Comparison of ENCODE assay signal across 24 cellular contexts in genomic region chr11:18270102-18270501, GRCh38. TPM values are rescaled to one million over a fixed set of nuclear protein-coding genes. Genes with fewer than 3 reads are reported as not detected.
DNase-seq lines count a peak whose midpoint lies in the region; ATAC-seq and TF ChIP-seq lines count a peak whose summit lies in the region.
"Had no signal": no experiment of that assay in that cellular context is flagged by ENCODE, and none has a peak within 500 bp of the region (broad histone marks: within the 10 kb centered on the region; RNA-seq: fewer than 3 reads in every experiment).

No MANE protein-coding gene starts in this region.

- TF ChIP-seq EP300 in gastroesophageal sphincter (IDR thresholded peaks at IDR 0.05), result no peak

- DNase-seq in OCI-LY7 (ENCODE audit: low spot score) (peak; percentile 26), endodermal cell (peak; percentile 61), neural progenitor cell (ENCODE audit: low spot score) (peak; percentile 9), NOMO-1 treated with dmso at 0.1 percent for 144 hours (lab: John Stamatoyannopoulos, UW; ENCODE audit: unreplicated experiment) (no peak)
- no peak for DNase-seq in effector memory CD8-positive, alpha-beta T cell
- DNase-seq: activated gamma-delta T cell treated with Interleukin-2 at 50 U/mL for 16 hours; CD4-positive, CD25-positive, alpha-beta regulatory T cell; dermis blood vessel endothelial cell; DMS 273 treated with DMSO at 0.1 percent for 48 hours; foreskin melanocyte; naive thymus-derived CD8-positive, alpha-beta T cell; NCI-H146; NCI-H2171 treated with DMSO at 0.1 percent for 48 hours; NCI-H526 treated with DMSO at 0.1 percent for 48 hours; ovary; PC-9; stimulated activated CD8-positive, alpha-beta memory T cell treated with anti-CD3 and anti-CD28 coated beads, Interleukin-4, amount 100 ng/mL, for 48 hours; T-helper 2 cell; upper lobe of left lung had no signal

- peaks cover 9% of the 10 kb centered on the region for H3K4me1 ChIP-seq in OCI-LY7 (ENCODE audit: insufficient read depth, low read length, poor library complexity, severe bottlenecking)
- peaks cover 11% of the 10 kb centered on the region for H3K4me1 ChIP-seq in endodermal cell (ENCODE audit: control insufficient read depth, insufficient read depth, low read length)
- H3K4me1 ChIP-seq in neural progenitor cell, result no peaks in the 10 kb centered on the region
- no peaks in the 10 kb centered on the region for H3K4me1 ChIP-seq in gastroesophageal sphincter
- H3K4me1 ChIP-seq: right atrium auricular region had no signal

- H3K4me3 ChIP-seq in OCI-LY7 (ENCODE audit: low read depth, low read length, poor library complexity, severe bottlenecking) (no peak overlapping the region), endodermal cell (ENCODE audit: low read length) (no peak overlapping the region), neural progenitor cell (no peak overlapping the region), gastroesophageal sphincter (no peak overlapping the region)
- H3K4me3 ChIP-seq: ovary, PC-9, right atrium auricular region, SJSA1, upper lobe of left lung had no signal

- TF ChIP-seq CTCF in OCI-LY7 (conservative IDR thresholded peaks at IDR 0.05; ENCODE audit: low read length), result peak; percentile 39
- peak; percentile 52 for TF ChIP-seq CTCF in endodermal cell (conservative IDR thresholded peaks at IDR 0.05)
- peak; percentile 6 for TF ChIP-seq CTCF in neural progenitor cell (IDR thresholded peaks at IDR 0.05)
- TF ChIP-seq CTCF in gastroesophageal sphincter (IDR thresholded peaks at IDR 0.05), result no peak

- intact Hi-C loops in OCI-LY7 (cut with micrococcal nuclease; ENCODE audit: unreplicated experiment), result no loop called here

- H3F3A ChIP-seq in neural progenitor cell (ENCODE audit: low read depth), result no peaks in the 10 kb centered on the region

- H3K4me3 Mint-ChIP-seq in endodermal cell, result no peak overlapping the region
- H3K4me3 Mint-ChIP-seq in neural progenitor cell, result no peak overlapping the region
- H3K4me3 Mint-ChIP-seq in effector memory CD8-positive, alpha-beta T cell, result no peak overlapping the region
- H3K4me3 Mint-ChIP-seq: naive thymus-derived CD8-positive, alpha-beta T cell had no signal

- CTCF ChIA-PET in OCI-LY7 (lab: Charles Lee; ENCODE audit: unreplicated experiment), result no interaction called here

- H3K27ac ChIP-seq in OCI-LY7 (ENCODE audit: low read depth, low read length, poor library complexity, severe bottlenecking), result no peak overlapping the region
- no peak overlapping the region for H3K27ac ChIP-seq in endodermal cell (ENCODE audit: low read depth, low read length)
- H3K27ac ChIP-seq in neural progenitor cell, result no peak overlapping the region
- H3K27ac ChIP-seq in gastroesophageal sphincter, result no peak overlapping the region
- H3K27ac ChIP-seq: ovary, PC-9, right atrium auricular region, SJSA1, upper lobe of left lung, VCaP had no signal

- H3K4me1 Mint-ChIP-seq in endodermal cell, result peaks cover 30% of the 10 kb centered on the region
- no peaks in the 10 kb centered on the region for H3K4me1 Mint-ChIP-seq in neural progenitor cell
- H3K4me1 Mint-ChIP-seq in effector memory CD8-positive, alpha-beta T cell (ENCODE audit: low read depth in 2 of 2), result peaks cover 6 to 8% of the 10 kb centered on the region in 2 donors

- H3K9ac ChIP-seq in endodermal cell (ENCODE audit: extremely low read depth, low read length, poor library complexity, severe bottlenecking) (no peak overlapping the region), neural progenitor cell (no peak overlapping the region)

- H3K36me3 ChIP-seq in OCI-LY7 (ENCODE audit: insufficient read depth, low read length) (no peaks in the 10 kb centered on the region), endodermal cell (ENCODE audit: control insufficient read depth, insufficient read depth, low read length) (no peaks in the 10 kb centered on the region), neural progenitor cell (no peaks in the 10 kb centered on the region), gastroesophageal sphincter (peaks cover 0 to 4% of the 10 kb centered on the region in 2 donors)
- H3K36me3 ChIP-seq: ovary, right atrium auricular region, SJSA1, upper lobe of left lung had no signal

- POLR2A ChIA-PET in OCI-LY7 (lab: Charles Lee), result no interaction called here

- WGBS in endodermal cell (ENCODE audit: insufficient coverage in 1 of 2, insufficient read length in 1 of 2), 2 experiments, result 82 to 100% methylated on average over 1 to 4 of the region's 4 CpGs
- WGBS in gastroesophageal sphincter (ENCODE audit: low coverage in 1 of 2), 2 donors, result 61 to 89% methylated on average over 1 to 3 of the region's 4 CpGs

- no peaks in the 10 kb centered on the region for H3K9me3 ChIP-seq in OCI-LY7 (ENCODE audit: low read length)
- H3K9me3 ChIP-seq in endodermal cell (ENCODE audit: control insufficient read depth, low read length), result no peaks in the 10 kb centered on the region
- H3K9me3 ChIP-seq in neural progenitor cell (ENCODE audit: low read depth), result no peaks in the 10 kb centered on the region
- no peaks in the 10 kb centered on the region for H3K9me3 ChIP-seq in gastroesophageal sphincter
- H3K9me3 ChIP-seq: ovary, right atrium auricular region, SJSA1, upper lobe of left lung had no signal

- no peak overlapping the region for H3K4me2 ChIP-seq in OCI-LY7 (ENCODE audit: low read length)
- no peak overlapping the region for H3K4me2 ChIP-seq in neural progenitor cell
- H3K4me2 ChIP-seq: PC-9 had no signal

- H3K27ac Mint-ChIP-seq in endodermal cell (no peak overlapping the region), neural progenitor cell (no peak overlapping the region)
- no peak overlapping the region for H3K27ac Mint-ChIP-seq in effector memory CD8-positive, alpha-beta T cell

- H4K20me1 ChIP-seq in OCI-LY7 (ENCODE audit: insufficient read depth, low read length) (no peaks in the 10 kb centered on the region), neural progenitor cell (ENCODE audit: low read depth) (no peaks in the 10 kb centered on the region)

- BruUV-seq in OCI-LY7 (replicated peaks; lab: Mats Ljungman, UMichigan), result no TSS peak

- H3K9me2 ChIP-seq in OCI-LY7 (ENCODE audit: insufficient read depth, low read length), result no peaks in the 10 kb centered on the region

- TF ChIP-seq POLR2A in gastroesophageal sphincter (IDR thresholded peaks at IDR 0.05), result no peak

- H3K79me2 ChIP-seq in OCI-LY7 (ENCODE audit: insufficient read depth, low read depth, low read length) (no peaks in the 10 kb centered on the region), neural progenitor cell (ENCODE audit: low read depth) (no peaks in the 10 kb centered on the region)

- no peaks in the 10 kb centered on the region for H3K27me3 ChIP-seq in endodermal cell (ENCODE audit: control insufficient read depth, insufficient read depth, low read length, poor library complexity, severe bottlenecking)
- H3K27me3 ChIP-seq in neural progenitor cell, result no peaks in the 10 kb centered on the region
- H3K27me3 ChIP-seq in gastroesophageal sphincter, result no peaks in the 10 kb centered on the region
- H3K27me3 ChIP-seq: ovary, right atrium auricular region, SJSA1, upper lobe of left lung had no signal

- H3K36me3 Mint-ChIP-seq in endodermal cell (ENCODE audit: low read depth) (peaks cover 5% of the 10 kb centered on the region), neural progenitor cell (peaks cover 1% of the 10 kb centered on the region)
- no peaks in the 10 kb centered on the region for H3K36me3 Mint-ChIP-seq in effector memory CD8-positive, alpha-beta T cell (ENCODE audit: insufficient read depth)

- no peak overlapping the region for H2AFZ ChIP-seq in OCI-LY7 (ENCODE audit: low read length)
- H2AFZ ChIP-seq in neural progenitor cell (replicated peaks), result no peak overlapping the region
- H2AFZ ChIP-seq: PC-9 had no signal

- peaks cover 12% of the 10 kb centered on the region for H3K27me3 Mint-ChIP-seq in endodermal cell (ENCODE audit: insufficient read depth)
- H3K27me3 Mint-ChIP-seq in neural progenitor cell (ENCODE audit: insufficient read depth, low read depth), result peaks cover 6% of the 10 kb centered on the region
- no peaks in the 10 kb centered on the region for H3K27me3 Mint-ChIP-seq in effector memory CD8-positive, alpha-beta T cell
- H3K27me3 Mint-ChIP-seq: naive thymus-derived CD8-positive, alpha-beta T cell had no signal

- H3K9me3 Mint-ChIP-seq in endodermal cell (peaks cover 1% of the 10 kb centered on the region), neural progenitor cell (no peaks in the 10 kb centered on the region)
- no peaks in the 10 kb centered on the region for H3K9me3 Mint-ChIP-seq in effector memory CD8-positive, alpha-beta T cell
- H3K9me3 Mint-ChIP-seq: CD4-positive, CD25-positive, alpha-beta regulatory T cell; naive thymus-derived CD8-positive, alpha-beta T cell had no signal

- no peak for ATAC-seq in effector memory CD8-positive, alpha-beta T cell (replicated peaks)
- no peak for ATAC-seq in gastroesophageal sphincter
- ATAC-seq: naive thymus-derived CD8-positive, alpha-beta T cell had no signal

RNA-seq across cellular contexts. Expression of gene SAA1, which starts 4.0 kb away (rescaled TPM):
- total RNA-seq in OCI-LY7 (2014; rRNA removed; shearing (Covaris generic)), result not detected in 2 replicates
- total RNA-seq in OCI-LY7 (2022) (not detected in 2 replicates), endodermal cell (not detected), neural progenitor cell (ENCODE audit: low replicate concordance) (not detected in 2 replicates), gastroesophageal sphincter (10 to 100 TPM in 2 of 4 donors, 1 to 10 TPM in 1, not detected in 1; 3.6 to 71.7 (median 32.3) TPM)
- not detected for polyA plus RNA-seq in endodermal cell (2013, experiment 1 of 2)
- not detected for polyA plus RNA-seq in endodermal cell (2013, experiment 2 of 2)
- total RNA-seq: CD4-positive, CD25-positive, alpha-beta regulatory T cell; naive thymus-derived CD8-positive, alpha-beta T cell; PC-9; SJSA1 had no signal
- polyA plus RNA-seq: CD4-positive, CD25-positive, alpha-beta regulatory T cell; naive thymus-derived CD8-positive, alpha-beta T cell had no signal

RNA-seq across cellular contexts. Expression of gene SAA2, which starts 21.6 kb away (rescaled TPM):
- total RNA-seq in OCI-LY7 (2014; rRNA removed; shearing (Covaris generic)), result not detected in 2 replicates
- total RNA-seq in OCI-LY7 (2022), result not detected in 2 replicates
- 1 to 10 TPM in 1 of 2 donors, under 1 TPM in 1; 0.29 to 1.4 TPM for total RNA-seq in endodermal cell
- not detected for polyA plus RNA-seq in endodermal cell (2013, experiment 1 of 2)
- polyA plus RNA-seq in endodermal cell (2013, experiment 2 of 2), result not detected
- not detected in 2 replicates for total RNA-seq in neural progenitor cell (ENCODE audit: low replicate concordance)
- total RNA-seq in gastroesophageal sphincter, result 10 to 100 TPM in 2 of 4 donors, not detected in 2; 18.6 to 36.5 TPM
- total RNA-seq: naive thymus-derived CD8-positive, alpha-beta T cell; PC-9; SJSA1 had no signal
- polyA plus RNA-seq: naive thymus-derived CD8-positive, alpha-beta T cell had no signal

RNA-seq across cellular contexts. Expression of gene SAA4, which starts 33.5 kb away (rescaled TPM):
- not detected in 2 replicates for total RNA-seq in OCI-LY7 (2014; rRNA removed; shearing (Covaris generic))
- not detected in 2 replicates for total RNA-seq in OCI-LY7 (2022)
- total RNA-seq in endodermal cell, result not detected
- not detected for polyA plus RNA-seq in endodermal cell (2013, experiment 1 of 2)
- not detected for polyA plus RNA-seq in endodermal cell (2013, experiment 2 of 2)
- total RNA-seq in neural progenitor cell (ENCODE audit: low replicate concordance), result not detected in 2 replicates
- total RNA-seq in gastroesophageal sphincter, result 1 to 10 TPM in 1 of 4 donors, not detected in 3; 1.5 TPM
- total RNA-seq: CD4-positive, CD25-positive, alpha-beta regulatory T cell; dermis blood vessel endothelial cell; naive thymus-derived CD8-positive, alpha-beta T cell; PC-9; right atrium auricular region; SJSA1 had no signal
- polyA plus RNA-seq: CD4-positive, CD25-positive, alpha-beta regulatory T cell; esophagus; naive thymus-derived CD8-positive, alpha-beta T cell; ovary had no signal

RNA-seq across cellular contexts. Expression of gene HPS5, which starts 51.8 kb away (rescaled TPM):
- 23.0 and 31.1 TPM in 2 replicates for total RNA-seq in OCI-LY7 (2014; rRNA removed; shearing (Covaris generic))
- total RNA-seq in OCI-LY7 (2022) (25.4 and 29.9 TPM in 2 replicates), endodermal cell (10 to 100 TPM; 21.4 TPM), neural progenitor cell (ENCODE audit: low replicate concordance) (17.0 and 21.3 TPM in 2 replicates), gastroesophageal sphincter (10 to 100 TPM; 13.5 to 37.3 (median 20.2) TPM)
- 12.7 TPM for polyA plus RNA-seq in endodermal cell (2013, experiment 1 of 2)
- polyA plus RNA-seq in endodermal cell (2013, experiment 2 of 2), result 12.9 TPM

RNA-seq across cellular contexts. Expression of gene GTF2H1, which starts 52.3 kb away (rescaled TPM):
- 48.0 and 53.1 TPM in 2 replicates for total RNA-seq in OCI-LY7 (2014; rRNA removed; shearing (Covaris generic))
- total RNA-seq in OCI-LY7 (2022), result 58.0 and 62.1 TPM in 2 replicates
- total RNA-seq in endodermal cell, result 10 to 100 TPM; 25.7 to 31.5 TPM
- polyA plus RNA-seq in endodermal cell (2013, experiment 1 of 2), result 28.0 TPM
- polyA plus RNA-seq in endodermal cell (2013, experiment 2 of 2), result 26.9 TPM
- 33.2 and 45.2 TPM in 2 replicates for total RNA-seq in neural progenitor cell (ENCODE audit: low replicate concordance)
- total RNA-seq in gastroesophageal sphincter, result 10 to 100 TPM; 47.3 to 61.8 (median 57.4) TPM

Comparison
In these comparisons a context has a peak if more than half of its experiments do, and no peak if none do; other contexts are left out.
1. DNase-seq: peak in OCI-LY7 (single experiment), endodermal cell (single experiment) and neural progenitor cell (single experiment); none in effector memory CD8-positive, alpha-beta T cell (0 of 3) and NOMO-1 treated with dmso at 0.1 percent for 144 hours (single experiment).
2. CTCF ChIP-seq: peak in OCI-LY7 (single experiment), endodermal cell (single experiment) and neural progenitor cell (single experiment); none in gastroesophageal sphincter (0 of 4).